In the genomic region with DNA sequence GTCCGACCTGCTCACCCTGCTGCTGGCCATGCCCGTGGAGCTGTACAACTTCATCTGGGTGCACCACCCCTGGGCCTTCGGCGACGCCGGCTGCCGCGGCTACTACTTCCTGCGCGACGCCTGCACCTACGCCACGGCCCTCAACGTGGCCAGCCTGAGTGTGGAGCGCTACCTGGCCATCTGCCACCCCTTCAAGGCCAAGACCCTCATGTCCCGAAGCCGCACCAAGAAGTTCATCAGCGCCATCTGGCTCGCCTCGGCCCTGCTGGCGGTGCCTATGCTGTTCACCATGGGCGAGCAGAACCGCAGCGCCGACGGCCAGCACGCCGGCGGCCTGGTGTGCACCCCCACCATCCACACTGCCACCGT, we compare ENCODE assay signal across 2 cellular contexts.
TF ChIP-seq lines count a peak whose summit lies in the region.

No MANE protein-coding gene starts in this region.

TF ChIP-seq in HCT116, 20 proteins besides CTCF, POLR2A, EP300 and RAD21:
- TF ChIP-seq EZH2phosphoT487 (IDR thresholded peaks at IDR 0.05; ENCODE audit: borderline replicate concordance) (no peak), CEBPB (IDR thresholded peaks at IDR 0.05; ENCODE audit: low read depth) (no peak), EGR1 (IDR thresholded peaks at IDR 0.05; ENCODE audit: low read depth) (no peak), EZH2 (IDR thresholded peaks at IDR 0.05) (no peak), ZFX (IDR thresholded peaks at IDR 0.05) (peak; percentile 56; the same call in 1 of the 2 replicates)
- TF ChIP-seq, protein P1, sequence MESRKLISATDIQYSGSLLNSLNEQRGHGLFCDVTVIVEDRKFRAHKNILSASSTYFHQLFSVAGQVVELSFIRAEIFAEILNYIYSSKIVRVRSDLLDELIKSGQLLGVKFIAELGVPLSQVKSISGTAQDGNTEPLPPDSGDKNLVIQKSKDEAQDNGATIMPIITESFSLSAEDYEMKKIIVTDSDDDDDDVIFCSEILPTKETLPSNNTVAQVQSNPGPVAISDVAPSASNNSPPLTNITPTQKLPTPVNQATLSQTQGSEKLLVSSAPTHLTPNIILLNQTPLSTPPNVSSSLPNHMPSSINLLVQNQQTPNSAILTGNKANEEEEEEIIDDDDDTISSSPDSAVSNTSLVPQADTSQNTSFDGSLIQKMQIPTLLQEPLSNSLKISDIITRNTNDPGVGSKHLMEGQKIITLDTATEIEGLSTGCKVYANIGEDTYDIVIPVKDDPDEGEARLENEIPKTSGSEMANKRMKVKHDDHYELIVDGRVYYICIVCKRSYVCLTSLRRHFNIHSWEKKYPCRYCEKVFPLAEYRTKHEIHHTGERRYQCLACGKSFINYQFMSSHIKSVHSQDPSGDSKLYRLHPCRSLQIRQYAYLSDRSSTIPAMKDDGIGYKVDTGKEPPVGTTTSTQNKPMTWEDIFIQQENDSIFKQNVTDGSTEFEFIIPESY (IDR thresholded peaks at IDR 0.05; ENCODE audit: extremely low read depth, insufficient replicate concordance, low read length), result no peak
- TF ChIP-seq, protein P2, sequence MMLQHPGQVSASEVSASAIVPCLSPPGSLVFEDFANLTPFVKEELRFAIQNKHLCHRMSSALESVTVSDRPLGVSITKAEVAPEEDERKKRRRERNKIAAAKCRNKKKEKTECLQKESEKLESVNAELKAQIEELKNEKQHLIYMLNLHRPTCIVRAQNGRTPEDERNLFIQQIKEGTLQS (IDR thresholded peaks at IDR 0.05), result no peak

TF ChIP-seq in SK-N-SH, 30 proteins besides CTCF, POLR2A, EP300 and RAD21:
- no peak for TF ChIP-seq TAF1 (IDR thresholded peaks at IDR 0.05; ENCODE audit: borderline replicate concordance, low read depth, low read length)
- TF ChIP-seq SMC3 (IDR thresholded peaks at IDR 0.05; ENCODE audit: low read depth, low read length), result no peak
- no peak for TF ChIP-seq NFIC (IDR thresholded peaks at IDR 0.05; ENCODE audit: borderline replicate concordance)
- no peak for TF ChIP-seq EZH2phosphoT487 (IDR thresholded peaks at IDR 0.05; ENCODE audit: borderline replicate concordance, low read depth)
- TF ChIP-seq, protein P1 (IDR thresholded peaks at IDR 0.05; ENCODE audit: borderline replicate concordance, low read depth), result no peak
- no peak for TF ChIP-seq RXRA (IDR thresholded peaks at IDR 0.05; ENCODE audit: borderline replicate concordance, low read depth)
- TF ChIP-seq GATA2 (CRISPR knock-in tag; IDR thresholded peaks at IDR 0.05), result no peak
- TF ChIP-seq TEAD4 (IDR thresholded peaks at IDR 0.05; ENCODE audit: borderline replicate concordance, insufficient read depth), result no peak
- TF ChIP-seq, protein P3, sequence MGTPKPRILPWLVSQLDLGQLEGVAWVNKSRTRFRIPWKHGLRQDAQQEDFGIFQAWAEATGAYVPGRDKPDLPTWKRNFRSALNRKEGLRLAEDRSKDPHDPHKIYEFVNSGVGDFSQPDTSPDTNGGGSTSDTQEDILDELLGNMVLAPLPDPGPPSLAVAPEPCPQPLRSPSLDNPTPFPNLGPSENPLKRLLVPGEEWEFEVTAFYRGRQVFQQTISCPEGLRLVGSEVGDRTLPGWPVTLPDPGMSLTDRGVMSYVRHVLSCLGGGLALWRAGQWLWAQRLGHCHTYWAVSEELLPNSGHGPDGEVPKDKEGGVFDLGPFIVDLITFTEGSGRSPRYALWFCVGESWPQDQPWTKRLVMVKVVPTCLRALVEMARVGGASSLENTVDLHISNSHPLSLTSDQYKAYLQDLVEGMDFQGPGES (IDR thresholded peaks at IDR 0.05; ENCODE audit: low read depth, low read length), result no peak
